9 cellular contexts compared by ENCODE assay signal in genomic region chr16:2776500-2777139, GRCh38. TPM values are rescaled to one million over a fixed set of nuclear protein-coding genes. Genes with fewer than 3 reads are reported as not detected.
DNase-seq lines count a peak whose midpoint lies in the region; ATAC-seq and TF ChIP-seq lines count a peak whose summit lies in the region.
"Had no signal": no experiment of that assay in that cellular context is flagged by ENCODE, and none has a peak within 500 bp of the region (broad histone marks: within the 10 kb centered on the region; RNA-seq: fewer than 3 reads in every experiment).

No MANE protein-coding gene starts in this region.

- peaks cover 32% of the 10 kb centered on the region for H3K4me1 Mint-ChIP-seq in activated T-cell treated with anti-CD3 and anti-CD28 coated beads, Interleukin-2, amount 50 U/mL, for 4 hours (ENCODE audit: low read depth)

- H3K9me3 Mint-ChIP-seq in activated T-cell treated with anti-CD3 and anti-CD28 coated beads, Interleukin-2, amount 50 U/mL, for 4 hours: no peaks in the 10 kb centered on the region

- H3K9me3 ChIP-seq in BE2C (no peaks in the 10 kb centered on the region), prostate gland (no peaks in the 10 kb centered on the region)

- peak overlapping the region; percentile 95 for H3K4me3 Mint-ChIP-seq in activated T-cell treated with anti-CD3 and anti-CD28 coated beads, Interleukin-2, amount 50 U/mL, for 4 hours

- H3K4me1 ChIP-seq in BE2C: no peaks in the 10 kb centered on the region
- peaks cover 7% of the 10 kb centered on the region for H3K4me1 ChIP-seq in prostate gland (replicated peaks)

- no peaks in the 10 kb centered on the region for H3K27me3 Mint-ChIP-seq in activated T-cell treated with anti-CD3 and anti-CD28 coated beads, Interleukin-2, amount 50 U/mL, for 4 hours (ENCODE audit: low read depth)

- H3K4me3 ChIP-seq in BE2C (ENCODE audit: low read depth, low read length) (peak overlapping the region; percentile 90), prostate gland (peak overlapping the region; percentile 97 to 99)

- TF ChIP-seq CTCF in BE2C (IDR thresholded peaks at IDR 0.05; ENCODE audit: low read depth, low read length) (no peak), prostate gland (IDR thresholded peaks at IDR 0.05) (no peak)

- H3K27ac ChIP-seq in prostate gland: peak overlapping the region; percentile 99 to 100

- no peak for TF ChIP-seq POLR2A in prostate gland (IDR thresholded peaks at IDR 0.05)

- H3K36me3 ChIP-seq in BE2C: peaks cover 37% of the 10 kb centered on the region
- H3K36me3 ChIP-seq in prostate gland: peaks cover 0 to 5% of the 10 kb centered on the region in 2 donors

- under 1% methylated on average over 43 of the region's 72 CpGs for WGBS in prostate gland

- H3K27me3 ChIP-seq in BE2C (no peaks in the 10 kb centered on the region), prostate gland (replicated peaks; ENCODE audit: insufficient read depth) (no peaks in the 10 kb centered on the region)

- peaks cover 12% of the 10 kb centered on the region for H3K36me3 Mint-ChIP-seq in activated T-cell treated with anti-CD3 and anti-CD28 coated beads, Interleukin-2, amount 50 U/mL, for 4 hours (ENCODE audit: insufficient read depth)

- DNase-seq in BE2C (no peak), germinal center (ENCODE audit: low spot score) (peak; percentile 45), prostate gland (ENCODE audit: low spot score) (no peak), NCI-H2081 treated with DMSO at 0.1 percent for 48 hours (lab: John Stamatoyannopoulos, UW) (no peak), T1000 (lab: John Stamatoyannopoulos, UW) (no peak)
- DNase-seq in activated T-cell treated with anti-CD3 and anti-CD28 coated beads, Interleukin-2, amount 50 U/mL, for 4 hours: no peak

- ATAC-seq in GM19035 (IDR thresholded peaks at IDR 0.05; ENCODE audit: unreplicated experiment) (peak; percentile 30), HG03354 (IDR thresholded peaks at IDR 0.05; ENCODE audit: poor library complexity, severe bottlenecking, unreplicated experiment) (peak; percentile 36)
- peak; percentile 32 to 38 for ATAC-seq in activated T-cell treated with anti-CD3 and anti-CD28 coated beads, Interleukin-2, amount 50 U/mL, for 4 hours

- intact Hi-C loops in prostate gland (cut with DNase I): loop anchor here (1.0 to 5.0 kb wide), 2 partner anchors 24 to 91 kb away; partner anchors contain the start of gene SRRM2

RNA-seq across cellular contexts. Expression of gene ELOB, which starts 0.5 kb away (rescaled TPM):
- polyA plus RNA-seq in BE2C (2012; ENCODE audit: insufficient read depth, insufficient read length, low read depth): 2,443 TPM
- total RNA-seq in activated T-cell treated with anti-CD3 and anti-CD28 coated beads, Interleukin-2, amount 50 U/mL, for 4 hours: 100 to 1,000 TPM; 223 to 320 (median 298) TPM
- 100 to 1,000 TPM; 318 to 496 TPM for total RNA-seq in prostate gland

RNA-seq across cellular contexts. Expression of gene PRSS33, which starts 10.7 kb away (rescaled TPM):
- polyA plus RNA-seq in BE2C (2012; ENCODE audit: insufficient read depth, insufficient read length, low read depth): not detected
- under 1 TPM in 2 of 3 donors, not detected in 1; 0.13 to 0.32 TPM for total RNA-seq in activated T-cell treated with anti-CD3 and anti-CD28 coated beads, Interleukin-2, amount 50 U/mL, for 4 hours
- total RNA-seq in prostate gland: not detected
- total RNA-seq: HT1080 had no signal

RNA-seq across cellular contexts. Expression of gene PRSS41, which starts 21.6 kb away (rescaled TPM):
- polyA plus RNA-seq in BE2C (2012; ENCODE audit: insufficient read depth, insufficient read length, low read depth): not detected
- total RNA-seq in activated T-cell treated with anti-CD3 and anti-CD28 coated beads, Interleukin-2, amount 50 U/mL, for 4 hours: not detected
- not detected for total RNA-seq in prostate gland
- total RNA-seq: HT1080 had no signal

RNA-seq across cellular contexts. Expression of gene SRRM2, which starts 24.2 kb away (rescaled TPM):
- polyA plus RNA-seq in BE2C (2012; ENCODE audit: insufficient read depth, insufficient read length, low read depth): 1,075 TPM
- 100 to 1,000 TPM; 537 to 551 (median 548) TPM for total RNA-seq in activated T-cell treated with anti-CD3 and anti-CD28 coated beads, Interleukin-2, amount 50 U/mL, for 4 hours
- 100 to 1,000 TPM; 287 to 714 TPM for total RNA-seq in prostate gland

RNA-seq across cellular contexts. Expression of gene PRSS21, which starts 40.4 kb away (rescaled TPM):
- not detected for polyA plus RNA-seq in BE2C (2012; ENCODE audit: insufficient read depth, insufficient read length, low read depth)
- 10 to 100 TPM in 2 of 3 donors, 1 to 10 TPM in 1; 8.9 to 16.1 (median 13.2) TPM for total RNA-seq in activated T-cell treated with anti-CD3 and anti-CD28 coated beads, Interleukin-2, amount 50 U/mL, for 4 hours
- total RNA-seq in prostate gland: 10 to 100 TPM; 33.5 to 50.6 TPM
- total RNA-seq: HT1080 had no signal
